ENCODE assay signal across 22 cellular contexts in the genomic region with DNA sequence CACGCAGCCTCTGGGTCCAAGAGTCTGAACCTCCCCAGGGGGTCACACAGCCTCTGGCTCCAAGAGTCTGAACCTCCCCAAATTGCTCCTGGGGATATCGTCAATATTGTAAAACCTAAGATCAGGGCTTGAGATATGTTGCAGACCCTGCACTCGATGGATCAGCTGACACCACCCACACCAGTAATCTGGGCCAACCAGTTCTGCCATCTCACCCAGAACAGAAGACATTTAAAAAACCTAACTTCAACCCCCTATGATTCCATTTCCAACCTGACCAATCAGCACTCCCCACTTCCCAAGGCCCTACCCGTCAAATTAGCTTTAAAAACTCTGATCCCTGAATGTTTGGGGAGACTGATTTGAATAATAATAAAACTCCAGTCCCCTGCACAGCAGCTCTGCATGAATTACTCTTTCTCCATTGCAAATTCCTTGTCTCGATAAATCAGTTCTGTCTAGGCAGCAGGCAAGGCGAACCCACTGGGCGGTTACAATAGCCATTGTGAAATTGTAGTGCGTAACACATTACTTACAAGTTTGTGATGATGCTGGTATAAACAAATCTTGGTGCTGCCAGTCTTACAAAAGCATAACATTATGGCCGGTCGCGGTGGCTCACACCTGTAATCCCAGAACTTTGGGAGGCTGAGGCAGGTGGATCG. TPM values are rescaled to one million over a fixed set of nuclear protein-coding genes. Genes with fewer than 3 reads are reported as not detected.
A peak's percentile ranks its signal among the peaks of the same experiment; 100 is the strongest.
DNase-seq lines count a peak whose midpoint lies in the region; ATAC-seq and TF ChIP-seq lines count a peak whose summit lies in the region.
"Had no signal": no experiment of that assay in that cellular context is flagged by ENCODE, and none has a peak within 500 bp of the region (broad histone marks: within the 10 kb centered on the region; RNA-seq: fewer than 3 reads in every experiment).

No MANE protein-coding gene starts in this region.

- H3K4me2 ChIP-seq in OCI-LY3 (ENCODE audit: low read length): peak overlapping the region; percentile 20; the same call in 1 of the 2 replicates

- H2AFZ ChIP-seq in OCI-LY3 (ENCODE audit: low read depth, low read length): no peak overlapping the region
- H2AFZ ChIP-seq: GM23248 had no signal

- no peak overlapping the region for H3K4me3 ChIP-seq in OCI-LY3 (ENCODE audit: low read length)
- H3K4me3 ChIP-seq in effector memory CD4-positive, alpha-beta T cell (ENCODE audit: insufficient read depth, low read depth, low read length, poor library complexity, severe bottlenecking): no peak overlapping the region
- H3K4me3 ChIP-seq: BLaER1, GM23248 had no signal

- H3K9ac ChIP-seq in OCI-LY3 (ENCODE audit: low read length): no peak overlapping the region
- H3K9ac ChIP-seq: BLaER1, GM23248 had no signal

- no peaks in the 10 kb centered on the region for H3K27me3 Mint-ChIP-seq in Calu3 (ENCODE audit: unreplicated experiment)
- H3K27me3 Mint-ChIP-seq in mesothelial cell of epicardium (ENCODE audit: low read depth): peaks cover 6% of the 10 kb centered on the region
- no peaks in the 10 kb centered on the region for H3K27me3 Mint-ChIP-seq in progenitor cell of endocrine pancreas

- H3K27ac ChIP-seq in OCI-LY3 (ENCODE audit: low read length): no peak overlapping the region
- H3K27ac ChIP-seq in effector memory CD4-positive, alpha-beta T cell (ENCODE audit: insufficient read depth, low read length, poor library complexity, severe bottlenecking): no peak overlapping the region
- H3K27ac ChIP-seq: 22Rv1, BLaER1, C4-2B, GM23248 had no signal

- no peaks in the 10 kb centered on the region for H3K79me2 ChIP-seq in OCI-LY3 (ENCODE audit: low read length)

- no peaks in the 10 kb centered on the region for H3K36me3 ChIP-seq in OCI-LY3 (replicated peaks; ENCODE audit: low read depth, low read length)
- no peaks in the 10 kb centered on the region for H3K36me3 ChIP-seq in effector memory CD4-positive, alpha-beta T cell (ENCODE audit: control insufficient read depth, insufficient read depth, low read length)
- H3K36me3 ChIP-seq: BLaER1 had no signal

- no peaks in the 10 kb centered on the region for H3K36me3 Mint-ChIP-seq in Calu3 (ENCODE audit: insufficient read depth, unreplicated experiment)
- H3K36me3 Mint-ChIP-seq in mesothelial cell of epicardium: no peaks in the 10 kb centered on the region
- H3K36me3 Mint-ChIP-seq in progenitor cell of endocrine pancreas (ENCODE audit: insufficient read depth): no peaks in the 10 kb centered on the region
- H3K36me3 Mint-ChIP-seq: CD4-positive, CD25-positive, alpha-beta regulatory T cell; CD8-positive, alpha-beta T cell had no signal

- no peaks in the 10 kb centered on the region for H3K9me3 ChIP-seq in OCI-LY3 (ENCODE audit: insufficient read depth, low read length)
- H3K9me3 ChIP-seq in effector memory CD4-positive, alpha-beta T cell (ENCODE audit: control insufficient read depth, low read length): no peaks in the 10 kb centered on the region
- H3K9me3 ChIP-seq: BLaER1, Caco-2 had no signal

- TF ChIP-seq CTCF in Calu3 (IDR thresholded peaks at IDR 0.05; ENCODE audit: unreplicated experiment): no peak
- TF ChIP-seq CTCF in OCI-LY3 (IDR thresholded peaks at IDR 0.05; ENCODE audit: low read depth, low read length): no peak
- TF ChIP-seq CTCF in mesothelial cell of epicardium (IDR thresholded peaks at IDR 0.05; ENCODE audit: unreplicated experiment): no peak
- no peak for TF ChIP-seq CTCF in progenitor cell of endocrine pancreas (IDR thresholded peaks at IDR 0.05; ENCODE audit: unreplicated experiment)

- CTCF ChIA-PET in Calu3 (lab: Charles Lee): interaction anchor here (1.7 to 1.9 kb wide), 3 partner anchors 8 to 12 kb away, joined by 6 to 12 read pairs (median 7); no protein-coding TSS in a partner anchor

- intact Hi-C loops in Calu3 (cut with micrococcal nuclease; ENCODE audit: unreplicated experiment): no loop called here

- no TSS peak for BruUV-seq in Calu3 (replicated peaks; lab: Mats Ljungman, UMichigan)

- no peak for DNase-seq in Calu3
- DNase-seq in mesothelial cell of epicardium (ENCODE audit: low spot score in 2 of 2, unreplicated experiment in 2 of 2): no peak
- DNase-seq in progenitor cell of endocrine pancreas (ENCODE audit: low spot score, unreplicated experiment): no peak
- no peak for DNase-seq in GM19240 (ENCODE audit: insufficient read length, low spot score)
- DNase-seq in mucosa of gallbladder (ENCODE audit: low spot score): no peak
- no peak for DNase-seq in effector memory CD4-positive, alpha-beta T cell
- DNase-seq: Caco-2; CD4-positive, CD25-positive, alpha-beta regulatory T cell; CD8-positive, alpha-beta T cell; DMS 273 treated with DMSO at 0.1 percent for 48 hours; DMS79; EL; GF-D8; GM23248; H7; HCEC 1CT had no signal

- H3K27ac Mint-ChIP-seq in Calu3 (ENCODE audit: unreplicated experiment) (peak overlapping the region; percentile 43), mesothelial cell of epicardium (peak overlapping the region; percentile 31), progenitor cell of endocrine pancreas (peak overlapping the region; percentile 59)
- H3K27ac Mint-ChIP-seq: B cell; CD8-positive, alpha-beta T cell had no signal

- H4K20me1 ChIP-seq in OCI-LY3 (ENCODE audit: insufficient read depth, low read length): no peaks in the 10 kb centered on the region
- H4K20me1 ChIP-seq: BLaER1 had no signal

- no peak overlapping the region for H3K4me3 Mint-ChIP-seq in Calu3 (ENCODE audit: low read depth, unreplicated experiment)
- H3K4me3 Mint-ChIP-seq in mesothelial cell of epicardium: no peak overlapping the region
- H3K4me3 Mint-ChIP-seq in progenitor cell of endocrine pancreas (ENCODE audit: low read depth): no peak overlapping the region
- H3K4me3 Mint-ChIP-seq: B cell; CD4-positive, CD25-positive, alpha-beta regulatory T cell; CD8-positive, alpha-beta T cell had no signal

- peaks cover 9% of the 10 kb centered on the region for H3K4me1 ChIP-seq in OCI-LY3 (ENCODE audit: low read length)
- no peaks in the 10 kb centered on the region for H3K4me1 ChIP-seq in effector memory CD4-positive, alpha-beta T cell (ENCODE audit: control insufficient read depth, insufficient read depth, low read length, poor library complexity, severe bottlenecking)

- no peak for ATAC-seq in GM18519 (IDR thresholded peaks at IDR 0.05; ENCODE audit: low FRiP score, unreplicated experiment)
- ATAC-seq: CD8-positive, alpha-beta T cell had no signal

- H3K4me1 Mint-ChIP-seq in Calu3 (ENCODE audit: low read depth, unreplicated experiment) (peaks cover 33% of the 10 kb centered on the region), mesothelial cell of epicardium (peaks cover 4% of the 10 kb centered on the region), progenitor cell of endocrine pancreas (ENCODE audit: low read depth) (peaks cover 2% of the 10 kb centered on the region)
- H3K4me1 Mint-ChIP-seq: B cell; CD4-positive, CD25-positive, alpha-beta regulatory T cell had no signal

- H3K27me3 ChIP-seq in OCI-LY3 (ENCODE audit: low read depth, low read length): no peaks in the 10 kb centered on the region
- H3K27me3 ChIP-seq in effector memory CD4-positive, alpha-beta T cell (replicated peaks; ENCODE audit: control insufficient read depth, insufficient read depth, low read length, poor library complexity, severe bottlenecking): no peaks in the 10 kb centered on the region
- H3K27me3 ChIP-seq: BLaER1 had no signal

- H3K9me3 Mint-ChIP-seq in Calu3 (ENCODE audit: low read depth, unreplicated experiment) (peaks cover 2% of the 10 kb centered on the region), mesothelial cell of epicardium (no peaks in the 10 kb centered on the region), progenitor cell of endocrine pancreas (ENCODE audit: low read depth) (peaks cover 1% of the 10 kb centered on the region)
- H3K9me3 Mint-ChIP-seq: CD8-positive, alpha-beta T cell had no signal

RNA-seq across cellular contexts. Expression of gene FAM135A, which starts 32.4 kb away (rescaled TPM):
- 83.2 and 89.2 TPM in 2 replicates for total RNA-seq in Calu3 (2022)
- total RNA-seq in mesothelial cell of epicardium: 21.5 to 24.8 TPM (median 22.7 TPM) in 3 replicates
- 31.9 and 34.4 TPM in 2 replicates for total RNA-seq in progenitor cell of endocrine pancreas
- total RNA-seq in mucosa of gallbladder: 31.6 TPM
